8 cellular contexts compared by ENCODE assay signal in genomic region chr22:27879923-27880322, GRCh38. TPM values are rescaled to one million over a fixed set of nuclear protein-coding genes. Genes with fewer than 3 reads are reported as not detected.
A peak's percentile ranks its signal among the peaks of the same experiment; 100 is the strongest.
DNase-seq lines count a peak whose midpoint lies in the region; ATAC-seq and TF ChIP-seq lines count a peak whose summit lies in the region.

No MANE protein-coding gene starts in this region.

- no peak overlapping the region for H3K9ac ChIP-seq in neuronal stem cell (ENCODE audit: low read depth, low read length, poor library complexity)

- no peak overlapping the region for H3K23ac ChIP-seq in neuronal stem cell (ENCODE audit: low read depth, low read length, poor library complexity)

- H3K79me1 ChIP-seq in neuronal stem cell (ENCODE audit: low read depth, low read length): no peaks in the 10 kb centered on the region

- H3K4me1 ChIP-seq in neuronal stem cell (ENCODE audit: control insufficient read depth in 2 of 2, insufficient read depth in 1 of 2, low read depth in 1 of 2, low read length in 2 of 2): peaks cover 11 to 34% of the 10 kb centered on the region in 2 donors

- peaks cover 0 to 8% of the 10 kb centered on the region in 2 donors for H3K9me3 ChIP-seq in neuronal stem cell (replicated peaks in 1 of 2; ENCODE audit: control insufficient read depth in 2 of 2, insufficient read depth in 1 of 2, low read depth in 1 of 2, low read length in 2 of 2)

- CTCF ChIA-PET in activated CD4-positive, alpha-beta T cell treated with anti-CD3 and anti-CD28 coated beads, Interleukin-2, amount 10 ng/mL, durations not matched to agents 7 days and 5 days (lab: Charles Lee): interaction anchor here (0.6 to 1.8 kb wide), 3 partner anchors 11 to 1478 kb away, joined by 3 to 4 read pairs (median 3); no protein-coding TSS in a partner anchor
- CTCF ChIA-PET in activated CD4-positive, alpha-beta memory T cell treated with anti-CD3 and anti-CD28 coated beads, Interleukin-2, amount 10 ng/mL, durations not matched to agents 7 days and 5 days (lab: Charles Lee): interaction anchor here (0.7 to 2.9 kb wide), 10 partner anchors 8 to 1161 kb away, joined by 3 to 12 read pairs (median 4); partner anchors contain the start of gene PITPNB

- no peak overlapping the region for H3K27ac Mint-ChIP-seq in activated CD4-positive, alpha-beta T cell treated with anti-CD3 and anti-CD28 coated beads, Interleukin-2, amount 10 ng/mL, durations not matched to agents 7 days and 5 days
- no peak overlapping the region for H3K27ac Mint-ChIP-seq in endothelial cell (ENCODE audit: unreplicated experiment)
- H3K27ac Mint-ChIP-seq in activated CD4-positive, alpha-beta memory T cell treated with anti-CD3 and anti-CD28 coated beads, Interleukin-2, amount 10 ng/mL, durations not matched to agents 7 days and 5 days: no peak overlapping the region

- no peak overlapping the region for H3K4me3 Mint-ChIP-seq in activated CD4-positive, alpha-beta T cell treated with anti-CD3 and anti-CD28 coated beads, Interleukin-2, amount 10 ng/mL, durations not matched to agents 7 days and 5 days
- no peak overlapping the region for H3K4me3 Mint-ChIP-seq in endothelial cell (ENCODE audit: unreplicated experiment)
- H3K4me3 Mint-ChIP-seq in activated CD4-positive, alpha-beta memory T cell treated with anti-CD3 and anti-CD28 coated beads, Interleukin-2, amount 10 ng/mL, durations not matched to agents 7 days and 5 days: no peak overlapping the region

- H4K91ac ChIP-seq in neuronal stem cell (ENCODE audit: low read depth, low read length, poor library complexity): no peak overlapping the region

- peaks cover 12% of the 10 kb centered on the region for H3K36me3 Mint-ChIP-seq in activated CD4-positive, alpha-beta T cell treated with anti-CD3 and anti-CD28 coated beads, Interleukin-2, amount 10 ng/mL, durations not matched to agents 7 days and 5 days (ENCODE audit: low read depth)
- H3K36me3 Mint-ChIP-seq in endothelial cell (ENCODE audit: low read depth, unreplicated experiment): no peaks in the 10 kb centered on the region
- peaks cover 20% of the 10 kb centered on the region for H3K36me3 Mint-ChIP-seq in activated CD4-positive, alpha-beta memory T cell treated with anti-CD3 and anti-CD28 coated beads, Interleukin-2, amount 10 ng/mL, durations not matched to agents 7 days and 5 days (ENCODE audit: low read depth)

- H2AK5ac ChIP-seq in neuronal stem cell (ENCODE audit: low read depth, low read length): no peak overlapping the region

- no peak overlapping the region for H2BK120ac ChIP-seq in neuronal stem cell (ENCODE audit: low read depth, low read length)

- peak; percentile 17 for DNase-seq in activated CD4-positive, alpha-beta T cell treated with anti-CD3 and anti-CD28 coated beads, Interleukin-2, amount 10 ng/mL, durations not matched to agents 7 days and 5 days
- DNase-seq in activated CD4-positive, alpha-beta T cell treated with anti-CD3 and anti-CD28 coated beads for 1 hour: no peak
- peak; percentile 59 for DNase-seq in OCI-M1 (lab: John Stamatoyannopoulos, UW)
- peak; percentile 48 for DNase-seq in endothelial cell (ENCODE audit: low spot score)
- peak; percentile 58 for DNase-seq in myocyte (ENCODE audit: low read depth)
- DNase-seq in activated CD4-positive, alpha-beta memory T cell treated with anti-CD3 and anti-CD28 coated beads, Interleukin-2, amount 10 ng/mL, durations not matched to agents 7 days and 5 days: no peak
- DNase-seq in neuronal stem cell (ENCODE audit: low spot score): no peak

- H2BK15ac ChIP-seq in neuronal stem cell (ENCODE audit: low read length): no peak overlapping the region

- H3K36me3 ChIP-seq in neuronal stem cell (replicated peaks in 1 of 2; ENCODE audit: control insufficient read depth in 2 of 2, insufficient read depth in 2 of 2, low read length in 2 of 2): peaks cover 0 to 36% of the 10 kb centered on the region in 2 donors

- H2BK12ac ChIP-seq in neuronal stem cell (ENCODE audit: low read length): no peak overlapping the region

- no peak overlapping the region for H2AFZ ChIP-seq in neuronal stem cell (ENCODE audit: low read length)

- no peak overlapping the region for H4K8ac ChIP-seq in neuronal stem cell (ENCODE audit: low read depth, low read length)

- POLR2A ChIA-PET in activated CD4-positive, alpha-beta T cell treated with anti-CD3 and anti-CD28 coated beads, Interleukin-2, amount 10 ng/mL, durations not matched to agents 7 days and 5 days (lab: Charles Lee): no interaction called here
- POLR2A ChIA-PET in activated CD4-positive, alpha-beta memory T cell treated with anti-CD3 and anti-CD28 coated beads, Interleukin-2, amount 10 ng/mL, durations not matched to agents 7 days and 5 days (lab: Charles Lee): interaction anchor here (1.8 kb wide), 1 partner anchor 15 kb away, joined by 5 read pairs; no protein-coding TSS in a partner anchor

- no peak overlapping the region for H2BK5ac ChIP-seq in neuronal stem cell (ENCODE audit: low read length)

- TF ChIP-seq CTCF in endothelial cell (IDR thresholded peaks at IDR 0.05; ENCODE audit: unreplicated experiment): peak; percentile 76

- H3K9me3 Mint-ChIP-seq in activated CD4-positive, alpha-beta T cell treated with anti-CD3 and anti-CD28 coated beads, Interleukin-2, amount 10 ng/mL, durations not matched to agents 7 days and 5 days: no peaks in the 10 kb centered on the region
- no peaks in the 10 kb centered on the region for H3K9me3 Mint-ChIP-seq in endothelial cell (ENCODE audit: unreplicated experiment)
- no peaks in the 10 kb centered on the region for H3K9me3 Mint-ChIP-seq in activated CD4-positive, alpha-beta memory T cell treated with anti-CD3 and anti-CD28 coated beads, Interleukin-2, amount 10 ng/mL, durations not matched to agents 7 days and 5 days

- H3K4me1 Mint-ChIP-seq in activated CD4-positive, alpha-beta T cell treated with anti-CD3 and anti-CD28 coated beads, Interleukin-2, amount 10 ng/mL, durations not matched to agents 7 days and 5 days: peaks cover 32% of the 10 kb centered on the region
- H3K4me1 Mint-ChIP-seq in endothelial cell (ENCODE audit: unreplicated experiment): no peaks in the 10 kb centered on the region
- peaks cover 30% of the 10 kb centered on the region for H3K4me1 Mint-ChIP-seq in activated CD4-positive, alpha-beta memory T cell treated with anti-CD3 and anti-CD28 coated beads, Interleukin-2, amount 10 ng/mL, durations not matched to agents 7 days and 5 days

- no peak for ATAC-seq in GM21717 (IDR thresholded peaks at IDR 0.05; ENCODE audit: unreplicated experiment)

- no peak overlapping the region for H3K4me2 ChIP-seq in neuronal stem cell (ENCODE audit: insufficient read depth, low read length, poor library complexity, severe bottlenecking)

- no peaks in the 10 kb centered on the region for H3K27me3 ChIP-seq in neuronal stem cell (ENCODE audit: control insufficient read depth in 3 of 3, insufficient read depth in 3 of 3, low read depth in 1 of 3, low read length in 3 of 3)

- no peak overlapping the region for H3K18ac ChIP-seq in neuronal stem cell (ENCODE audit: low read length)

- H3K27ac ChIP-seq in neuronal stem cell (replicated peaks; ENCODE audit: low read length): no peak overlapping the region

- H3K4me3 ChIP-seq in neuronal stem cell (ENCODE audit: low read length in 2 of 2): no peak overlapping the region

- no peak overlapping the region for H3K4ac ChIP-seq in neuronal stem cell (ENCODE audit: low read length)

- WGBS in neuronal stem cell (ENCODE audit: extremely low coverage in 2 of 2, insufficient read length in 2 of 2, insufficient replicate concordance in 1 of 2), 2 donors: no CpG with 5 or more reads among the region's 1 CpG

- H3K27me3 Mint-ChIP-seq in activated CD4-positive, alpha-beta T cell treated with anti-CD3 and anti-CD28 coated beads, Interleukin-2, amount 10 ng/mL, durations not matched to agents 7 days and 5 days: no peaks in the 10 kb centered on the region
- H3K27me3 Mint-ChIP-seq in endothelial cell (ENCODE audit: unreplicated experiment): no peaks in the 10 kb centered on the region
- no peaks in the 10 kb centered on the region for H3K27me3 Mint-ChIP-seq in activated CD4-positive, alpha-beta memory T cell treated with anti-CD3 and anti-CD28 coated beads, Interleukin-2, amount 10 ng/mL, durations not matched to agents 7 days and 5 days

- no peak overlapping the region for H3K14ac ChIP-seq in neuronal stem cell (ENCODE audit: low read length)

RNA-seq across cellular contexts. Expression of gene PITPNB, which starts 39.1 kb away (rescaled TPM):
- 10 to 100 TPM; 83.2 to 93.2 TPM for total RNA-seq in activated CD4-positive, alpha-beta T cell treated with anti-CD3 and anti-CD28 coated beads, Interleukin-2, amount 10 ng/mL, durations not matched to agents 7 days and 5 days
- total RNA-seq in endothelial cell (ENCODE audit: unreplicated experiment): 72.5 TPM
- total RNA-seq in myocyte: 20.5 and 21.0 TPM in 2 replicates
- polyA plus RNA-seq in myocyte (2012): 32.3 TPM
- total RNA-seq in activated CD4-positive, alpha-beta memory T cell treated with anti-CD3 and anti-CD28 coated beads, Interleukin-2, amount 10 ng/mL, durations not matched to agents 7 days and 5 days: 10 to 100 TPM; 85.7 to 96.0 TPM
- polyA plus RNA-seq in neuronal stem cell (2013, experiment 1 of 2): 48.4 TPM
- 48.6 TPM for polyA plus RNA-seq in neuronal stem cell (2013, experiment 2 of 2)

Comparison
In these comparisons a context has a peak if more than half of its experiments do, and no peak if none do; other contexts are left out.
1. DNase-seq: peak in activated CD4-positive, alpha-beta T cell treated with anti-CD3 and anti-CD28 coated beads, Interleukin-2, amount 10 ng/mL, durations not matched to agents 7 days and 5 days (single experiment), OCI-M1 (single experiment), endothelial cell (single experiment) and myocyte (single experiment); none in activated CD4-positive, alpha-beta T cell treated with anti-CD3 and anti-CD28 coated beads for 1 hour (single experiment), activated CD4-positive, alpha-beta memory T cell treated with anti-CD3 and anti-CD28 coated beads, Interleukin-2, amount 10 ng/mL, durations not matched to agents 7 days and 5 days (single experiment) and neuronal stem cell (single experiment).